ENCODE assay signal across 8 cellular contexts in the genomic region with DNA sequence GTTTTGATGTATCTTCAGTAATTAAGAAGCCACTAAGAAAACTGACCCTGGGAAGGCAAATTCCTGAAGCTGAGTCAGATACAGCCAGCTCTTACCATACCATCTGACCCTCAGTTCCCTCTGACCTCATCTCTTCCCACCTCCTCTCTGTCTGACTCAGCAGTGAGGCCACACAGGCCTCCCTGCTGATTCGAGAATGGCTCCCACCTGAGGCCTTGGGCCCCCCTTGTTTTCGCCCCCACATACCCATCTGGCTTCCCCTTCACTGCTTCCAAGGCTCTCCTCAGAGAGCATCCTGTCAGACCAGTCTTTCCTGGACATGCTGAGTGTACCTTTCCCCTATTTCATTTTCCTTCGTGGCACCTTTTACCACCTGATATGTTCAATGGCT.
DNase-seq lines count a peak whose midpoint lies in the region; ATAC-seq and TF ChIP-seq lines count a peak whose summit lies in the region.

No MANE protein-coding gene starts in this region.

- H3K9ac ChIP-seq in subcutaneous abdominal adipose tissue (ENCODE audit: low read length in 5 of 5), result peak overlapping the region in 1 of 5 donors; percentile 13

- H3K36me3 ChIP-seq in subcutaneous abdominal adipose tissue (ENCODE audit: control insufficient read depth in 5 of 5, insufficient read depth in 5 of 5, low read length in 5 of 5), result no peaks in the 10 kb centered on the region

- no peak overlapping the region for H3K4me3 Mint-ChIP-seq in CD14-positive monocyte
- no peak overlapping the region for H3K4me3 Mint-ChIP-seq in activated naive CD8-positive, alpha-beta T cell treated with anti-CD3 and anti-CD28 coated beads for 36 hours

- ATAC-seq in GM19438 (IDR thresholded peaks at IDR 0.05; ENCODE audit: low read depth, unreplicated experiment) (peak; percentile 71), HG03432 (IDR thresholded peaks at IDR 0.05; ENCODE audit: unreplicated experiment) (peak; percentile 95)

- H3K27me3 Mint-ChIP-seq in CD14-positive monocyte (ENCODE audit: low read depth in 3 of 3), result no peaks in the 10 kb centered on the region
- H3K27me3 Mint-ChIP-seq in activated naive CD8-positive, alpha-beta T cell treated with anti-CD3 and anti-CD28 coated beads for 36 hours, result peaks cover 9% of the 10 kb centered on the region

- peaks cover 5 to 32% (median 23%) of the 10 kb centered on the region in 5 donors for H3K4me1 ChIP-seq in subcutaneous abdominal adipose tissue (ENCODE audit: control insufficient read depth in 5 of 5, insufficient read depth in 5 of 5, low read length in 5 of 5)

- peaks cover 0 to 5% (median 0%) of the 10 kb centered on the region in 7 donors for H3K9me3 Mint-ChIP-seq in CD14-positive monocyte
- no peaks in the 10 kb centered on the region for H3K9me3 Mint-ChIP-seq in activated naive CD8-positive, alpha-beta T cell treated with anti-CD3 and anti-CD28 coated beads for 36 hours

- H3K9me3 ChIP-seq in subcutaneous abdominal adipose tissue (ENCODE audit: control insufficient read depth in 5 of 5, low read length in 5 of 5), result peaks cover 0 to 2% (median 0%) of the 10 kb centered on the region in 5 donors

- peak overlapping the region in 6 of 7 donors; percentile 92 to 99 (median 98) for H3K27ac Mint-ChIP-seq in CD14-positive monocyte
- H3K27ac Mint-ChIP-seq in activated naive CD8-positive, alpha-beta T cell treated with anti-CD3 and anti-CD28 coated beads for 36 hours, result peak overlapping the region; percentile 67

- no peak overlapping the region for H3K4me3 ChIP-seq in subcutaneous abdominal adipose tissue (ENCODE audit: low read depth in 1 of 5, low read length in 5 of 5)

- peak overlapping the region; percentile 61 for H3K27ac ChIP-seq in subcutaneous abdominal adipose tissue (ENCODE audit: low read depth, low read length)

- DNase-seq in CD14-positive monocyte (ENCODE audit: low spot score), result peak; percentile 81
- peak; percentile 38 for DNase-seq in activated naive CD8-positive, alpha-beta T cell treated with anti-CD3 and anti-CD28 coated beads for 36 hours
- peak; percentile 64 for DNase-seq in iPS DF 4.7 (ENCODE audit: extremely low read depth, low spot score)
- DNase-seq in hippocampal formation (lab: John Stamatoyannopoulos, UW), result no peak
- no peak for DNase-seq in cerebellum (ENCODE audit: low spot score)

- intact Hi-C loops in CD14-positive monocyte (cut with micrococcal nuclease), result loop anchor here in 1 of 2 donors (2.0 to 5.0 kb wide), 2 partner anchors 18 to 35 kb away; no protein-coding TSS in a partner anchor

- peaks cover 53% of the 10 kb centered on the region for H3K4me1 Mint-ChIP-seq in CD14-positive monocyte
- peaks cover 13% of the 10 kb centered on the region for H3K4me1 Mint-ChIP-seq in activated naive CD8-positive, alpha-beta T cell treated with anti-CD3 and anti-CD28 coated beads for 36 hours

- no peaks in the 10 kb centered on the region for H3K27me3 ChIP-seq in subcutaneous abdominal adipose tissue (ENCODE audit: control insufficient read depth in 5 of 5, insufficient read depth in 4 of 5, low read length in 5 of 5)

- TF ChIP-seq CTCF in CD14-positive monocyte (IDR thresholded peaks at IDR 0.05), result no peak

- H3K36me3 Mint-ChIP-seq in CD14-positive monocyte, result peaks cover 10 to 26% of the 10 kb centered on the region in 2 donors
- no peaks in the 10 kb centered on the region for H3K36me3 Mint-ChIP-seq in activated naive CD8-positive, alpha-beta T cell treated with anti-CD3 and anti-CD28 coated beads for 36 hours

Comparison
In these comparisons a context has a peak if more than half of its experiments do, and no peak if none do; other contexts are left out.
1. DNase-seq: peak in CD14-positive monocyte (single experiment), activated naive CD8-positive, alpha-beta T cell treated with anti-CD3 and anti-CD28 coated beads for 36 hours (single experiment) and iPS DF 4.7 (single experiment); none in hippocampal formation (0 of 2) and cerebellum (single experiment).